Comparison of ENCODE assay signal across 26 cellular contexts in the genomic region with DNA sequence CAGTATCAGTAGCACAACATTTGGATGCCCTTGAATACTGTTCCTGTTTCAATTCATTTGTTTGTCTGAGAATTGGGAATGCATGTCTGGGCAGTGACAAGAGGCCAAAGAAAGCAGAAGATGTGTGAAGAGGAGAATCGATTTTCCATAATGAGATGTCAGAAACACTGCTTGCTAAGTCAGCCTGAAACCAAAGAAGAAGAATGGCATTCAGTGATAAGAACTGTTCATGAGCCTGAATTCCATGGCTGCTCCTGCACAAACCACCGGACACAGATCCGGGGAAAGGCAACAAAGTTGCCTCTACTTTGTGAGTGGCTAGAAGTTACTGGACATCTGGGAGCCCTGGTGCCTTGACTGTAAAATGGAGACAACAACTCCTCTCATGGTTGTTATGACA.
"Had no signal": no experiment of that assay in that cellular context is flagged by ENCODE, and none has a peak within 500 bp of the region (broad histone marks: within the 10 kb centered on the region; RNA-seq: fewer than 3 reads in every experiment).

No MANE protein-coding gene starts in this region.

- DNase-seq: activated CD4-positive, alpha-beta T cell treated with anti-CD3 and anti-CD28 coated beads for 36 hours; activated CD4-positive, CD25-positive, alpha-beta regulatory T cell; activated CD8-positive, alpha-beta memory T cell treated with anti-CD3 and anti-CD28 coated beads, Interleukin-2, amount 10 ng/mL, durations not matched to agents 7 days and 5 days; activated CD8-positive, alpha-beta T cell treated with anti-CD3 and anti-CD28 coated beads, Interleukin-2, amount 10 ng/mL, durations not matched to agents 7 days and 5 days; activated naive CD4-positive, alpha-beta T cell; activated T-cell treated with anti-CD3 and anti-CD28 coated beads for 4 hours; activated T-cell treated with anti-CD3 and anti-CD28 coated beads, Interleukin-2, amount 50 U/mL, for 72 hours; effector memory CD8-positive, alpha-beta T cell; head of caudate nucleus; mesendoderm; mucosa of descending colon; posterior cingulate gyrus; sigmoid colon; stimulated activated CD4-positive, alpha-beta T cell treated with anti-CD3 and anti-CD28 coated beads, Interleukin-1b, Interleukin-23, amount 100 ng/mL, for 48 hours; stimulated activated naive B cell treated with anti-CD40 and anti-IgM and Interleukin-4, amounts not matched to agents 10 μg/mL and 1 μg/mL and 100 μg/mL, for 72 hours; stomach; T-helper 17 cell; T1000 had no signal

- H3K36me3 Mint-ChIP-seq: activated CD8-positive, alpha-beta memory T cell treated with anti-CD3 and anti-CD28 coated beads, Interleukin-2, amount 10 ng/mL, durations not matched to agents 7 days and 5 days; activated naive CD4-positive, alpha-beta T cell treated with anti-CD3 and anti-CD28 coated beads, Interleukin-2, amount 50 U/mL, for 72 hours; natural killer cell treated with Interleukin-12 subunit alpha and Interleukin-12 subunit beta and Interleukin-15 and Interleukin-18, amount 100 ng/mL, for 72 hours; stimulated activated naive B cell treated with anti-CD40 and anti-IgM and Interleukin-4, amounts not matched to agents 10 μg/mL and 1 μg/mL and 100 μg/mL, for 72 hours had no signal

- H3K27ac Mint-ChIP-seq: activated CD4-positive, alpha-beta T cell treated with anti-CD3 and anti-CD28 coated beads for 36 hours; activated CD8-positive, alpha-beta memory T cell treated with anti-CD3 and anti-CD28 coated beads, Interleukin-2, amount 10 ng/mL, durations not matched to agents 7 days and 5 days; activated CD8-positive, alpha-beta T cell treated with anti-CD3 and anti-CD28 coated beads, Interleukin-2, amount 10 ng/mL, durations not matched to agents 7 days and 5 days; activated naive CD4-positive, alpha-beta T cell treated with anti-CD3 and anti-CD28 coated beads, Interleukin-2, amount 50 U/mL, for 72 hours; activated T-cell treated with anti-CD3 and anti-CD28 coated beads, Interleukin-2, amount 50 U/mL, for 72 hours; brain; effector memory CD8-positive, alpha-beta T cell; natural killer cell treated with Interleukin-12 subunit alpha and Interleukin-12 subunit beta and Interleukin-15 and Interleukin-18, amount 100 ng/mL, for 72 hours; stimulated activated naive B cell treated with anti-CD40 and anti-IgM and Interleukin-4, amounts not matched to agents 10 μg/mL and 1 μg/mL and 100 μg/mL, for 72 hours; T-helper 17 cell had no signal

- H3K4me3 ChIP-seq: coronary artery, lung, mucosa of descending colon, sigmoid colon, smooth muscle cell, stomach, tibial nerve had no signal

- H3K27me3 ChIP-seq: sigmoid colon, stomach, tibial nerve had no signal

- H3K9me3 Mint-ChIP-seq: activated naive CD4-positive, alpha-beta T cell treated with anti-CD3 and anti-CD28 coated beads, Interleukin-2, amount 50 U/mL, for 72 hours; activated T-cell treated with anti-CD3 and anti-CD28 coated beads, Interleukin-2, amount 50 U/mL, for 72 hours; brain; effector memory CD8-positive, alpha-beta T cell; natural killer cell treated with Interleukin-12 subunit alpha and Interleukin-12 subunit beta and Interleukin-15 and Interleukin-18, amount 100 ng/mL, for 72 hours; stimulated activated naive B cell treated with anti-CD40 and anti-IgM and Interleukin-4, amounts not matched to agents 10 μg/mL and 1 μg/mL and 100 μg/mL, for 72 hours had no signal

- H3K9me3 ChIP-seq: mucosa of descending colon, sigmoid colon, stomach, tibial nerve had no signal

- H3K36me3 ChIP-seq: sigmoid colon had no signal

- H3K27me3 Mint-ChIP-seq: activated CD4-positive, alpha-beta T cell treated with anti-CD3 and anti-CD28 coated beads for 36 hours; activated CD8-positive, alpha-beta memory T cell treated with anti-CD3 and anti-CD28 coated beads, Interleukin-2, amount 10 ng/mL, durations not matched to agents 7 days and 5 days; brain; effector memory CD8-positive, alpha-beta T cell; stimulated activated naive B cell treated with anti-CD40 and anti-IgM and Interleukin-4, amounts not matched to agents 10 μg/mL and 1 μg/mL and 100 μg/mL, for 72 hours; T-helper 17 cell had no signal

- H3K27ac ChIP-seq: coronary artery, sigmoid colon, stomach, tibial nerve had no signal

- H3K4me3 Mint-ChIP-seq: activated CD4-positive, alpha-beta T cell treated with anti-CD3 and anti-CD28 coated beads for 36 hours; activated CD8-positive, alpha-beta memory T cell treated with anti-CD3 and anti-CD28 coated beads, Interleukin-2, amount 10 ng/mL, durations not matched to agents 7 days and 5 days; activated CD8-positive, alpha-beta T cell treated with anti-CD3 and anti-CD28 coated beads, Interleukin-2, amount 10 ng/mL, durations not matched to agents 7 days and 5 days; activated T-cell treated with anti-CD3 and anti-CD28 coated beads, Interleukin-2, amount 50 U/mL, for 72 hours; brain; effector memory CD8-positive, alpha-beta T cell; natural killer cell treated with Interleukin-12 subunit alpha and Interleukin-12 subunit beta and Interleukin-15 and Interleukin-18, amount 100 ng/mL, for 72 hours; stimulated activated naive B cell treated with anti-CD40 and anti-IgM and Interleukin-4, amounts not matched to agents 10 μg/mL and 1 μg/mL and 100 μg/mL, for 72 hours; T-helper 17 cell had no signal

- ATAC-seq: activated CD4-positive, alpha-beta T cell treated with anti-CD3 and anti-CD28 coated beads for 36 hours; activated CD8-positive, alpha-beta memory T cell treated with anti-CD3 and anti-CD28 coated beads, Interleukin-2, amount 10 ng/mL, durations not matched to agents 7 days and 5 days; activated CD8-positive, alpha-beta T cell treated with anti-CD3 and anti-CD28 coated beads, Interleukin-2, amount 10 ng/mL, durations not matched to agents 7 days and 5 days; activated naive CD4-positive, alpha-beta T cell treated with anti-CD3 and anti-CD28 coated beads, Interleukin-2, amount 50 U/mL, for 72 hours; activated T-cell treated with anti-CD3 and anti-CD28 coated beads, Interleukin-2, amount 50 U/mL, for 72 hours; effector memory CD8-positive, alpha-beta T cell; left lobe of liver; mucosa of descending colon; natural killer cell treated with Interleukin-12 subunit alpha and Interleukin-12 subunit beta and Interleukin-15 and Interleukin-18, amount 100 ng/mL, for 72 hours; stimulated activated naive B cell treated with anti-CD40 and anti-IgM and Interleukin-4, amounts not matched to agents 10 μg/mL and 1 μg/mL and 100 μg/mL, for 72 hours; T-helper 17 cell had no signal

- H3K4me1 Mint-ChIP-seq: activated CD4-positive, alpha-beta T cell treated with anti-CD3 and anti-CD28 coated beads for 36 hours; activated CD8-positive, alpha-beta memory T cell treated with anti-CD3 and anti-CD28 coated beads, Interleukin-2, amount 10 ng/mL, durations not matched to agents 7 days and 5 days; stimulated activated naive B cell treated with anti-CD40 and anti-IgM and Interleukin-4, amounts not matched to agents 10 μg/mL and 1 μg/mL and 100 μg/mL, for 72 hours; T-helper 17 cell had no signal
